Comparison of ENCODE assay signal across 33 cellular contexts in genomic region chr3:149989307-149989706, GRCh38.
"Had no signal": no experiment of that assay in that cellular context is flagged by ENCODE, and none has a peak within 500 bp of the region (broad histone marks: within the 10 kb centered on the region; RNA-seq: fewer than 3 reads in every experiment).

No MANE protein-coding gene starts in this region.

- H3K9me3 ChIP-seq: body of pancreas had no signal

- H3K27me3 ChIP-seq: body of pancreas, brain microvascular endothelial cell, breast epithelium had no signal

- H3K4me1 Mint-ChIP-seq: activated B cell treated with CpG ODN at 0.5 μM for 24 hours; activated CD4-positive, alpha-beta T cell treated with anti-CD3 and anti-CD28 coated beads, Interleukin-2, amount 10 ng/mL, durations not matched to agents 24 days and 14 days; activated naive CD4-positive, alpha-beta T cell treated with anti-CD3 and anti-CD28 coated beads, Interleukin-2, amount 10 ng/mL, durations not matched to agents 7 days and 5 days; activated naive CD4-positive, alpha-beta T cell treated with anti-CD3 and anti-CD28 coated beads, Interleukin-2, amount 50 U/mL, for 24 hours; activated naive CD8-positive, alpha-beta T cell treated with anti-CD3 and anti-CD28 coated beads, Interleukin-2, amount 10 ng/mL, durations not matched to agents 7 days and 5 days; activated naive CD8-positive, alpha-beta T cell treated with anti-CD3 and anti-CD28 coated beads, Interleukin-2, amount 50 U/mL, for 24 hours; activated T-helper 17 cell treated with anti-CD3 and anti-CD28 coated beads, Interleukin-2, amount 50 U/mL, for 72 hours had no signal

- H3K4me1 ChIP-seq: body of pancreas, breast epithelium had no signal

- H3K4me3 Mint-ChIP-seq: activated B cell treated with CpG ODN at 0.5 μM for 24 hours; activated CD4-positive, alpha-beta memory T cell treated with anti-CD3 and anti-CD28 coated beads for 36 hours; activated CD4-positive, alpha-beta T cell treated with anti-CD3 and anti-CD28 coated beads, Interleukin-2, amount 10 ng/mL, durations not matched to agents 24 days and 14 days; activated CD8-positive, alpha-beta T cell treated with anti-CD3 and anti-CD28 coated beads for 36 hours; activated naive CD4-positive, alpha-beta T cell treated with anti-CD3 and anti-CD28 coated beads, Interleukin-2, amount 10 ng/mL, durations not matched to agents 7 days and 5 days; activated naive CD4-positive, alpha-beta T cell treated with anti-CD3 and anti-CD28 coated beads, Interleukin-2, amount 50 U/mL, for 24 hours; activated naive CD8-positive, alpha-beta T cell; activated naive CD8-positive, alpha-beta T cell treated with anti-CD3 and anti-CD28 coated beads, Interleukin-2, amount 10 ng/mL, durations not matched to agents 7 days and 5 days; activated naive CD8-positive, alpha-beta T cell treated with anti-CD3 and anti-CD28 coated beads, Interleukin-2, amount 50 U/mL, for 24 hours; activated T-cell treated with anti-CD3 and anti-CD28 coated beads, Interleukin-2, amount 50 U/mL, for 4 hours; activated T-cell treated with anti-CD3 and anti-CD28 coated beads, Interleukin-2, amount 50 U/mL, for 72 hours; activated T-helper 1 cell treated with anti-CD3 and anti-CD28 coated beads, Interleukin-12 subunit alpha, Interleukin-12 subunit beta, Interleukin-2, Interleukin-4 antibody, amounts not matched to agents 30 ng/mL and 10 ng/mL and 1 ng/mL, durations not matched to agents 14 hours and 24 hours and 36 hours; activated T-helper 17 cell treated with anti-CD3 and anti-CD28 coated beads, Interleukin-2, amount 50 U/mL, for 72 hours; T-helper 1 cell treated with Interleukin-12 subunit alpha and Interleukin-12 subunit beta and Interleukin-4 antibody, amounts not matched to agents 30 μg/mL and 1 μg/mL, for 36 hours; T-helper 2 cell treated with Interferon-gamma antibody and Interleukin-4, amounts not matched to agents 5 μg/mL and 100 μg/mL, for 36 hours had no signal

- H3K36me3 ChIP-seq: brain microvascular endothelial cell, breast epithelium had no signal

- H3K27me3 Mint-ChIP-seq: activated naive CD4-positive, alpha-beta T cell treated with anti-CD3 and anti-CD28 coated beads, Interleukin-2, amount 10 ng/mL, durations not matched to agents 7 days and 5 days had no signal

- H3K4me3 ChIP-seq: body of pancreas, breast epithelium had no signal

- DNase-seq: activated B cell treated with CpG ODN at 0.5 μM for 24 hours; activated CD4-positive, alpha-beta memory T cell treated with anti-CD3 and anti-CD28 coated beads for 36 hours; activated CD4-positive, alpha-beta T cell treated with anti-CD3 and anti-CD28 coated beads for 4 hours; activated CD4-positive, alpha-beta T cell treated with anti-CD3 and anti-CD28 coated beads, Interleukin-2, amount 10 ng/mL, durations not matched to agents 24 days and 14 days; activated CD4-positive, alpha-beta T cell treated with anti-CD3 and anti-CD28 coated beads, Interleukin-2, amount 50 U/mL, for 1 hour; activated CD4-positive, alpha-beta T cell treated with anti-CD3 and anti-CD28 coated beads, Interleukin-2, amount 50 U/mL, for 4 hours; activated CD4-positive, CD25-positive, alpha-beta regulatory T cell treated with anti-CD3 and anti-CD28 coated beads, Interleukin-2, amount 50 U/mL, for 72 hours; activated CD8-positive, alpha-beta memory T cell treated with anti-CD3 and anti-CD28 coated beads, Interleukin-2, amount 50 U/mL, for 4 hours; activated CD8-positive, alpha-beta T cell treated with anti-CD3 and anti-CD28 coated beads for 36 hours; activated effector memory CD4-positive, alpha-beta T cell treated with anti-CD3 and anti-CD28 coated beads, Interleukin-2, amount 50 U/mL, for 16 hours; activated naive CD4-positive, alpha-beta T cell treated with anti-CD3 and anti-CD28 coated beads, Interleukin-2, amount 10 ng/mL, durations not matched to agents 7 days and 5 days; activated naive CD4-positive, alpha-beta T cell treated with Interleukin-2 at 50 U/mL for 16 hours; activated naive CD8-positive, alpha-beta T cell treated with anti-CD3 and anti-CD28 coated beads, Interleukin-2, amount 10 ng/mL, durations not matched to agents 7 days and 5 days; activated naive CD8-positive, alpha-beta T cell treated with anti-CD3 and anti-CD28 coated beads, Interleukin-2, amount 50 U/mL, for 24 hours; activated T-cell treated with anti-CD3 and anti-CD28 coated beads for 4 hours; activated T-cell treated with anti-CD3 and anti-CD28 coated beads, Interleukin-2, amount 50 U/mL, for 1 hour; activated T-cell treated with anti-CD3 and anti-CD28 coated beads, Interleukin-2, amount 50 U/mL, for 4 hours; activated T-cell treated with anti-CD3 and anti-CD28 coated beads, Interleukin-2, amount 50 U/mL, for 72 hours; amygdala; anterior cingulate cortex; body of pancreas; brain microvascular endothelial cell; central memory CD4-positive, alpha-beta T cell; T-helper 2 cell; T-helper 9 cell had no signal

- ATAC-seq: activated CD8-positive, alpha-beta T cell treated with anti-CD3 and anti-CD28 coated beads for 36 hours; activated naive CD8-positive, alpha-beta T cell treated with anti-CD3 and anti-CD28 coated beads, Interleukin-2, amount 50 U/mL, for 24 hours; activated T-cell treated with anti-CD3 and anti-CD28 coated beads, Interleukin-2, amount 50 U/mL, for 4 hours; activated T-cell treated with anti-CD3 and anti-CD28 coated beads, Interleukin-2, amount 50 U/mL, for 72 hours; activated T-helper 17 cell treated with anti-CD3 and anti-CD28 coated beads, Interleukin-2, amount 50 U/mL, for 72 hours; body of pancreas had no signal

- H3K36me3 Mint-ChIP-seq: activated naive CD4-positive, alpha-beta T cell treated with anti-CD3 and anti-CD28 coated beads, Interleukin-2, amount 10 ng/mL, durations not matched to agents 7 days and 5 days; activated naive CD4-positive, alpha-beta T cell treated with anti-CD3 and anti-CD28 coated beads, Interleukin-2, amount 50 U/mL, for 24 hours; activated naive CD8-positive, alpha-beta T cell treated with anti-CD3 and anti-CD28 coated beads, Interleukin-2, amount 10 ng/mL, durations not matched to agents 7 days and 5 days had no signal

- H3K27ac ChIP-seq: body of pancreas, brain microvascular endothelial cell, breast epithelium, VCaP had no signal

- H3K27ac Mint-ChIP-seq: activated B cell treated with CpG ODN at 0.5 μM for 24 hours; activated CD4-positive, alpha-beta memory T cell treated with anti-CD3 and anti-CD28 coated beads for 36 hours; activated CD4-positive, alpha-beta T cell treated with anti-CD3 and anti-CD28 coated beads, Interleukin-2, amount 10 ng/mL, durations not matched to agents 24 days and 14 days; activated CD8-positive, alpha-beta T cell treated with anti-CD3 and anti-CD28 coated beads for 36 hours; activated naive CD4-positive, alpha-beta T cell treated with anti-CD3 and anti-CD28 coated beads, Interleukin-2, amount 10 ng/mL, durations not matched to agents 7 days and 5 days; activated naive CD4-positive, alpha-beta T cell treated with anti-CD3 and anti-CD28 coated beads, Interleukin-2, amount 50 U/mL, for 24 hours; activated naive CD8-positive, alpha-beta T cell; activated naive CD8-positive, alpha-beta T cell treated with anti-CD3 and anti-CD28 coated beads, Interleukin-2, amount 10 ng/mL, durations not matched to agents 7 days and 5 days; activated naive CD8-positive, alpha-beta T cell treated with anti-CD3 and anti-CD28 coated beads, Interleukin-2, amount 50 U/mL, for 24 hours; activated T-cell treated with anti-CD3 and anti-CD28 coated beads, Interleukin-2, amount 50 U/mL, for 72 hours; activated T-helper 1 cell treated with anti-CD3 and anti-CD28 coated beads, Interleukin-12 subunit alpha, Interleukin-12 subunit beta, Interleukin-2, Interleukin-4 antibody, amounts not matched to agents 30 ng/mL and 10 ng/mL and 1 ng/mL, durations not matched to agents 14 hours and 24 hours and 36 hours; activated T-helper 17 cell treated with anti-CD3 and anti-CD28 coated beads, Interleukin-2, amount 50 U/mL, for 72 hours; T-helper 1 cell treated with Interleukin-12 subunit alpha and Interleukin-12 subunit beta and Interleukin-4 antibody, amounts not matched to agents 30 μg/mL and 1 μg/mL, for 36 hours; T-helper 2 cell treated with Interferon-gamma antibody and Interleukin-4, amounts not matched to agents 5 μg/mL and 100 μg/mL, for 36 hours had no signal
